Comparison of ENCODE assay signal across 24 cellular contexts in the genomic region with DNA sequence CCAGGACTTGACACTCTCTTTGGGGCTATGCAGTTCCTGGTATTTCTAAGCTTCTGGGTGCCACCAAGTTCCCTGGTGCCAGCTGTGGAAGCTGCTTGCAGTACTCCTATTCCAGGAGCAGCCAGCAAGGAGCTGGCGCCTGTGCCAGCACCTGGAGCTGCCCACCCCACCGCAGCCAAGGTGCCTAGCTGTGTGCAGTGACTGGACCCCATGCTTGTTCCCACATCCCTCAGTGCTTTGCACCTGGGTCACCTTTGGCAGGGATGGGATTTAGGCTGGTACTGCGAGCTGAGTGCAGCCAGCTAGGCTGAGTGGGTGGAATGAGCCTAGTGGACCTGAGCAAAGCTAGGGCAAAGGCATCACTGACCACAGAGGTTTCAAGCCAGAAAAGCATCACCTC.
"Had no signal": no experiment of that assay in that cellular context is flagged by ENCODE, and none has a peak within 500 bp of the region (broad histone marks: within the 10 kb centered on the region; RNA-seq: fewer than 3 reads in every experiment).

No MANE protein-coding gene starts in this region.

- H3K27me3 ChIP-seq: colonic mucosa, esophagus muscularis mucosa, esophagus squamous epithelium, foreskin keratinocyte, gastrocnemius medialis, gastroesophageal sphincter, heart left ventricle, heart right ventricle had no signal

- ATAC-seq: effector memory CD8-positive, alpha-beta T cell; esophagus mucosa; foreskin keratinocyte; gastrocnemius medialis; gastroesophageal sphincter; heart left ventricle; heart right ventricle had no signal

- H3K4me3 Mint-ChIP-seq: dendritic cell treated with granulocyte-macrophage colony-stimulating factor and Interleukin-4, amounts not matched to agents 40 ng/mL and 50 ng/mL, for 4 days; effector memory CD8-positive, alpha-beta T cell; endodermal cell had no signal

- DNase-seq: colonic mucosa; cortex of kidney; dermis blood vessel endothelial cell; effector CD4-positive, alpha-beta T cell; effector CD8-positive, alpha-beta T cell; effector memory CD4-positive, alpha-beta T cell; effector memory CD8-positive, alpha-beta T cell; erythroblast; esophagus squamous epithelium; foreskin fibroblast; foreskin keratinocyte; foreskin melanocyte; gastrocnemius medialis; glutamatergic neuron; heart left ventricle; heart right ventricle had no signal

- H3K9me3 Mint-ChIP-seq: dendritic cell treated with granulocyte-macrophage colony-stimulating factor and Interleukin-4, amounts not matched to agents 40 ng/mL and 50 ng/mL, for 4 days; endodermal cell had no signal

- H3K4me1 ChIP-seq: colonic mucosa, esophagus muscularis mucosa, esophagus squamous epithelium, foreskin keratinocyte, gastrocnemius medialis, gastroesophageal sphincter, heart left ventricle, heart right ventricle had no signal

- H3K4me1 Mint-ChIP-seq: endodermal cell had no signal

- H3K27ac Mint-ChIP-seq: dendritic cell treated with granulocyte-macrophage colony-stimulating factor and Interleukin-4, amounts not matched to agents 40 ng/mL and 50 ng/mL, for 4 days; effector memory CD8-positive, alpha-beta T cell; endodermal cell had no signal

- H3K9me3 ChIP-seq: colonic mucosa, esophagus muscularis mucosa, esophagus squamous epithelium, gastrocnemius medialis, gastroesophageal sphincter, heart left ventricle, heart right ventricle had no signal

- H3K4me3 ChIP-seq: colonic mucosa, coronary artery, dorsolateral prefrontal cortex, esophagus muscularis mucosa, esophagus squamous epithelium, gastrocnemius medialis, gastroesophageal sphincter, heart left ventricle, heart right ventricle had no signal

- H3K36me3 ChIP-seq: colonic mucosa, esophagus muscularis mucosa, esophagus squamous epithelium, gastrocnemius medialis, gastroesophageal sphincter, heart left ventricle, heart right ventricle had no signal

- H3K27ac ChIP-seq: colonic mucosa, coronary artery, dorsolateral prefrontal cortex, epithelial cell of prostate, esophagus muscularis mucosa, esophagus squamous epithelium, foreskin keratinocyte, gastrocnemius medialis, gastroesophageal sphincter, heart left ventricle, heart right ventricle had no signal
